1 cellular context compared by ENCODE assay signal in genomic region chr22:38766076-38766777, GRCh38.
A peak's percentile ranks its signal among the peaks of the same experiment; 100 is the strongest.
TF ChIP-seq lines count a peak whose summit lies in the region.

No MANE protein-coding gene starts in this region.

TF ChIP-seq in HepG2, 621 proteins besides CTCF, POLR2A, EP300 and RAD21 (continued from another document and continues in another):
- TF ChIP-seq, protein P1, sequence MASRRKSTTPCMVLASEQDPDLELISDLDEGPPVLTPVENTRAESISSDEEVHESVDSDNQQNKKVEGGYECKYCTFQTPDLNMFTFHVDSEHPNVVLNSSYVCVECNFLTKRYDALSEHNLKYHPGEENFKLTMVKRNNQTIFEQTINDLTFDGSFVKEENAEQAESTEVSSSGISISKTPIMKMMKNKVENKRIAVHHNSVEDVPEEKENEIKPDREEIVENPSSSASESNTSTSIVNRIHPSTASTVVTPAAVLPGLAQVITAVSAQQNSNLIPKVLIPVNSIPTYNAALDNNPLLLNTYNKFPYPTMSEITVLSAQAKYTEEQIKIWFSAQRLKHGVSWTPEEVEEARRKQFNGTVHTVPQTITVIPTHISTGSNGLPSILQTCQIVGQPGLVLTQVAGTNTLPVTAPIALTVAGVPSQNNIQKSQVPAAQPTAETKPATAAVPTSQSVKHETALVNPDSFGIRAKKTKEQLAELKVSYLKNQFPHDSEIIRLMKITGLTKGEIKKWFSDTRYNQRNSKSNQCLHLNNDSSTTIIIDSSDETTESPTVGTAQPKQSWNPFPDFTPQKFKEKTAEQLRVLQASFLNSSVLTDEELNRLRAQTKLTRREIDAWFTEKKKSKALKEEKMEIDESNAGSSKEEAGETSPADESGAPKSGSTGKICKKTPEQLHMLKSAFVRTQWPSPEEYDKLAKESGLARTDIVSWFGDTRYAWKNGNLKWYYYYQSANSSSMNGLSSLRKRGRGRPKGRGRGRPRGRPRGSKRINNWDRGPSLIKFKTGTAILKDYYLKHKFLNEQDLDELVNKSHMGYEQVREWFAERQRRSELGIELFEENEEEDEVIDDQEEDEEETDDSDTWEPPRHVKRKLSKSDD (CRISPR knock-in tag; IDR thresholded peaks at IDR 0.05; ENCODE audit: low read depth) = no peak
- TF ChIP-seq ARHGAP35 (CRISPR knock-in tag; IDR thresholded peaks at IDR 0.05; ENCODE audit: borderline replicate concordance) (0 out of 2 replicates have a peak, but pooled peaks have one; percentile 23), CREBL2 (CRISPR knock-in tag; IDR thresholded peaks at IDR 0.05; ENCODE audit: borderline replicate concordance) (no peak), AHR (CRISPR knock-in tag; IDR thresholded peaks at IDR 0.05) (no peak), HNF1B (CRISPR knock-in tag; IDR thresholded peaks at IDR 0.05) (0 out of 2 replicates have a peak, but pooled peaks have one; percentile 23), DBP (CRISPR knock-in tag; IDR thresholded peaks at IDR 0.05; ENCODE audit: not compliant biosample characterization) (no peak), ZGPAT (CRISPR knock-in tag; IDR thresholded peaks at IDR 0.05) (0 out of 2 replicates have a peak, but pooled peaks have one; percentile 22), ZNF12 (CRISPR knock-in tag; IDR thresholded peaks at IDR 0.05) (no peak), XRCC5 (optimal IDR thresholded peaks at IDR 0.05; ENCODE audit: low read length) (peak; percentile 95), ZNF678 (CRISPR knock-in tag; IDR thresholded peaks at IDR 0.05) (no peak), AGO2 (optimal IDR thresholded peaks at IDR 0.05; ENCODE audit: low read depth, low read length) (no peak), PHF8 (CRISPR knock-in tag; IDR thresholded peaks at IDR 0.05) (peak; percentile 38; the same call in 1 of the 2 replicates), FOXA3 (CRISPR knock-in tag; IDR thresholded peaks at IDR 0.05) (0 out of 2 replicates have a peak, but pooled peaks have one; percentile 33), ZNF709 (CRISPR knock-in tag; IDR thresholded peaks at IDR 0.05) (no peak), ZNF670 (CRISPR knock-in tag; IDR thresholded peaks at IDR 0.05; ENCODE audit: borderline replicate concordance) (no peak), ZNF816 (CRISPR knock-in tag; IDR thresholded peaks at IDR 0.05; ENCODE audit: borderline replicate concordance) (no peak), ZNF280B (CRISPR knock-in tag; IDR thresholded peaks at IDR 0.05; ENCODE audit: borderline replicate concordance) (no peak), ZNF317 (CRISPR knock-in tag; IDR thresholded peaks at IDR 0.05) (no peak), STAG1 (CRISPR knock-in tag; IDR thresholded peaks at IDR 0.05) (peak; percentile 86), RCOR2 (CRISPR knock-in tag; IDR thresholded peaks at IDR 0.05) (no peak), ZNF235 (CRISPR knock-in tag; IDR thresholded peaks at IDR 0.05; ENCODE audit: borderline replicate concordance) (no peak), REL (CRISPR knock-in tag; conservative IDR thresholded peaks at IDR 0.05) (no peak), HNRNPUL1 (IDR thresholded peaks at IDR 0.05; ENCODE audit: low read depth, low read length) (no peak), SIX1 (CRISPR knock-in tag; IDR thresholded peaks at IDR 0.05; ENCODE audit: borderline replicate concordance) (no peak), MAZ (IDR thresholded peaks at IDR 0.05; ENCODE audit: borderline replicate concordance, low read depth, low read length) (no peak), MAZ (CRISPR knock-in tag; IDR thresholded peaks at IDR 0.05; ENCODE audit: low read depth) (0 out of 2 replicates have a peak, but pooled peaks have one; percentile 31), THAP11 (CRISPR knock-in tag; IDR thresholded peaks at IDR 0.05) (0 out of 2 replicates have a peak, but pooled peaks have one; percentile 41), KAT8 (CRISPR knock-in tag; IDR thresholded peaks at IDR 0.05) (peak; percentile 38; the same call in 1 of the 2 replicates)
- TF ChIP-seq, protein P2, sequence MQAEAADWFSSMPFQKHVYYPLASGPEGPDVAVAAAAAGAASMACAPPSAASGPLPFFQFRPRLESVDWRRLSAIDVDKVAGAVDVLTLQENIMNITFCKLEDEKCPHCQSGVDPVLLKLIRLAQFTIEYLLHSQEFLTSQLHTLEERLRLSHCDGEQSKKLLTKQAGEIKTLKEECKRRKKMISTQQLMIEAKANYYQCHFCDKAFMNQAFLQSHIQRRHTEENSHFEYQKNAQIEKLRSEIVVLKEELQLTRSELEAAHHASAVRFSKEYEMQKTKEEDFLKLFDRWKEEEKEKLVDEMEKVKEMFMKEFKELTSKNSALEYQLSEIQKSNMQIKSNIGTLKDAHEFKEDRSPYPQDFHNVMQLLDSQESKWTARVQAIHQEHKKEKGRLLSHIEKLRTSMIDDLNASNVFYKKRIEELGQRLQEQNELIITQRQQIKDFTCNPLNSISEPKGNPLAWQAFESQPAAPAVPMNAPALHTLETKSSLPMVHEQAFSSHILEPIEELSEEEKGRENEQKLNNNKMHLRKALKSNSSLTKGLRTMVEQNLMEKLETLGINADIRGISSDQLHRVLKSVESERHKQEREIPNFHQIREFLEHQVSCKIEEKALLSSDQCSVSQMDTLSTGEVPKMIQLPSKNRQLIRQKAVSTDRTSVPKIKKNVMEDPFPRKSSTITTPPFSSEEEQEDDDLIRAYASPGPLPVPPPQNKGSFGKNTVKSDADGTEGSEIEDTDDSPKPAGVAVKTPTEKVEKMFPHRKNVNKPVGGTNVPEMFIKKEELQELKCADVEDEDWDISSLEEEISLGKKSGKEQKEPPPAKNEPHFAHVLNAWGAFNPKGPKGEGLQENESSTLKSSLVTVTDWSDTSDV (CRISPR knock-in tag; IDR thresholded peaks at IDR 0.05) = no peak
- TF ChIP-seq, protein P3, sequence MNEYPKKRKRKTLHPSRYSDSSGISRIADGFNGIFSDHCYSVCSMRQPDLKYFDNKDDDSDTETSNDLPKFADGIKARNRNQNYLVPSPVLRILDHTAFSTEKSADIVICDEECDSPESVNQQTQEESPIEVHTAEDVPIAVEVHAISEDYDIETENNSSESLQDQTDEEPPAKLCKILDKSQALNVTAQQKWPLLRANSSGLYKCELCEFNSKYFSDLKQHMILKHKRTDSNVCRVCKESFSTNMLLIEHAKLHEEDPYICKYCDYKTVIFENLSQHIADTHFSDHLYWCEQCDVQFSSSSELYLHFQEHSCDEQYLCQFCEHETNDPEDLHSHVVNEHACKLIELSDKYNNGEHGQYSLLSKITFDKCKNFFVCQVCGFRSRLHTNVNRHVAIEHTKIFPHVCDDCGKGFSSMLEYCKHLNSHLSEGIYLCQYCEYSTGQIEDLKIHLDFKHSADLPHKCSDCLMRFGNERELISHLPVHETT (CRISPR knock-in tag; conservative IDR thresholded peaks at IDR 0.05) = no peak
- TF ChIP-seq, protein P4, sequence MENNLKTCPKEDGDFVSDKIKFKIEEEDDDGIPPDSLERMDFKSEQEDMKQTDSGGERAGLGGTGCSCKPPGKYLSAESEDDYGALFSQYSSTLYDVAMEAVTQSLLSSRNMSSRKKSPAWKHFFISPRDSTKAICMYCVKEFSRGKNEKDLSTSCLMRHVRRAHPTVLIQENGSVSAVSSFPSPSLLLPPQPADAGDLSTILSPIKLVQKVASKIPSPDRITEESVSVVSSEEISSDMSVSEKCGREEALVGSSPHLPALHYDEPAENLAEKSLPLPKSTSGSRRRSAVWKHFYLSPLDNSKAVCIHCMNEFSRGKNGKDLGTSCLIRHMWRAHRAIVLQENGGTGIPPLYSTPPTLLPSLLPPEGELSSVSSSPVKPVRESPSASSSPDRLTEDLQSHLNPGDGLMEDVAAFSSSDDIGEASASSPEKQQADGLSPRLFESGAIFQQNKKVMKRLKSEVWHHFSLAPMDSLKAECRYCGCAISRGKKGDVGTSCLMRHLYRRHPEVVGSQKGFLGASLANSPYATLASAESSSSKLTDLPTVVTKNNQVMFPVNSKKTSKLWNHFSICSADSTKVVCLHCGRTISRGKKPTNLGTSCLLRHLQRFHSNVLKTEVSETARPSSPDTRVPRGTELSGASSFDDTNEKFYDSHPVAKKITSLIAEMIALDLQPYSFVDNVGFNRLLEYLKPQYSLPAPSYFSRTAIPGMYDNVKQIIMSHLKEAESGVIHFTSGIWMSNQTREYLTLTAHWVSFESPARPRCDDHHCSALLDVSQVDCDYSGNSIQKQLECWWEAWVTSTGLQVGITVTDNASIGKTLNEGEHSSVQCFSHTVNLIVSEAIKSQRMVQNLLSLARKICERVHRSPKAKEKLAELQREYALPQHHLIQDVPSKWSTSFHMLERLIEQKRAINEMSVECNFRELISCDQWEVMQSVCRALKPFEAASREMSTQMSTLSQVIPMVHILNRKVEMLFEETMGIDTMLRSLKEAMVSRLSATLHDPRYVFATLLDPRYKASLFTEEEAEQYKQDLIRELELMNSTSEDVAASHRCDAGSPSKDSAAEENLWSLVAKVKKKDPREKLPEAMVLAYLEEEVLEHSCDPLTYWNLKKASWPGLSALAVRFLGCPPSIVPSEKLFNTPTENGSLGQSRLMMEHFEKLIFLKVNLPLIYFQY (CRISPR knock-in tag; IDR thresholded peaks at IDR 0.05; ENCODE audit: borderline replicate concordance) = 0 out of 2 replicates have a peak, but pooled peaks have one; percentile 37
- TF ChIP-seq, protein P5, sequence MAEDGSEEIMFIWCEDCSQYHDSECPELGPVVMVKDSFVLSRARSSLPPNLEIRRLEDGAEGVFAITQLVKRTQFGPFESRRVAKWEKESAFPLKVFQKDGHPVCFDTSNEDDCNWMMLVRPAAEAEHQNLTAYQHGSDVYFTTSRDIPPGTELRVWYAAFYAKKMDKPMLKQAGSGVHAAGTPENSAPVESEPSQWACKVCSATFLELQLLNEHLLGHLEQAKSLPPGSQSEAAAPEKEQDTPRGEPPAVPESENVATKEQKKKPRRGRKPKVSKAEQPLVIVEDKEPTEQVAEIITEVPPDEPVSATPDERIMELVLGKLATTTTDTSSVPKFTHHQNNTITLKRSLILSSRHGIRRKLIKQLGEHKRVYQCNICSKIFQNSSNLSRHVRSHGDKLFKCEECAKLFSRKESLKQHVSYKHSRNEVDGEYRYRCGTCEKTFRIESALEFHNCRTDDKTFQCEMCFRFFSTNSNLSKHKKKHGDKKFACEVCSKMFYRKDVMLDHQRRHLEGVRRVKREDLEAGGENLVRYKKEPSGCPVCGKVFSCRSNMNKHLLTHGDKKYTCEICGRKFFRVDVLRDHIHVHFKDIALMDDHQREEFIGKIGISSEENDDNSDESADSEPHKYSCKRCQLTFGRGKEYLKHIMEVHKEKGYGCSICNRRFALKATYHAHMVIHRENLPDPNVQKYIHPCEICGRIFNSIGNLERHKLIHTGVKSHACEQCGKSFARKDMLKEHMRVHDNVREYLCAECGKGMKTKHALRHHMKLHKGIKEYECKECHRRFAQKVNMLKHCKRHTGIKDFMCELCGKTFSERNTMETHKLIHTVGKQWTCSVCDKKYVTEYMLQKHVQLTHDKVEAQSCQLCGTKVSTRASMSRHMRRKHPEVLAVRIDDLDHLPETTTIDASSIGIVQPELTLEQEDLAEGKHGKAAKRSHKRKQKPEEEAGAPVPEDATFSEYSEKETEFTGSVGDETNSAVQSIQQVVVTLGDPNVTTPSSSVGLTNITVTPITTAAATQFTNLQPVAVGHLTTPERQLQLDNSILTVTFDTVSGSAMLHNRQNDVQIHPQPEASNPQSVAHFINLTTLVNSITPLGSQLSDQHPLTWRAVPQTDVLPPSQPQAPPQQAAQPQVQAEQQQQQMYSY (CRISPR knock-in tag; IDR thresholded peaks at IDR 0.05) = no peak
- TF ChIP-seq, protein P6, sequence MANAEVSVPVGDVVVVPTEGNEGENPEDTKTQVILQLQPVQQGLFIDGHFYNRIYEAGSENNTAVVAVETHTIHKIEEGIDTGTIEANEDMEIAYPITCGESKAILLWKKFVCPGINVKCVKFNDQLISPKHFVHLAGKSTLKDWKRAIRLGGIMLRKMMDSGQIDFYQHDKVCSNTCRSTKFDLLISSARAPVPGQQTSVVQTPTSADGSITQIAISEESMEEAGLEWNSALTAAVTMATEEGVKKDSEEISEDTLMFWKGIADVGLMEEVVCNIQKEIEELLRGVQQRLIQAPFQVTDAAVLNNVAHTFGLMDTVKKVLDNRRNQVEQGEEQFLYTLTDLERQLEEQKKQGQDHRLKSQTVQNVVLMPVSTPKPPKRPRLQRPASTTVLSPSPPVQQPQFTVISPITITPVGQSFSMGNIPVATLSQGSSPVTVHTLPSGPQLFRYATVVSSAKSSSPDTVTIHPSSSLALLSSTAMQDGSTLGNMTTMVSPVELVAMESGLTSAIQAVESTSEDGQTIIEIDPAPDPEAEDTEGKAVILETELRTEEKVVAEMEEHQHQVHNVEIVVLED (CRISPR knock-in tag; IDR thresholded peaks at IDR 0.05; ENCODE audit: borderline replicate concordance) = no peak
